In the genomic region with DNA sequence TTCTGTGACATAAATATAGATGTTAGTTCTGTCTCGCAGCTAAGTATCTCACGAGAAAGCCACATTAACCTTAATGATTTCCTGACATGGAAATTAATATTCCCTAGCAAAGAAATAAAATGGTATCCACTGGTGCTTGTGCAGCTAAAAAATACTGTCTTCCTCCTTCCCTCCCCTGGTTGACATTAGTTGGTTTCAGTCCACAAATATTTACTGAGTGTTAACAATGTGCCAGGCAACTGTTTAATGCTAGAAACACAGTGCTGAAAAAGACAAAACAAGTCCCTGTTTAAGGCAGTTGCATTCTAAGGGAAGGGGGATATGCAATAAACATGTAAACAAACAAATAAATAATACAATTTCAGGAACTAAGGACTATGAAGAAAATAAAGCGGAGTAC, we compare ENCODE assay signal across 9 cellular contexts. TPM values are rescaled to one million over a fixed set of nuclear protein-coding genes. Genes with fewer than 3 reads are reported as not detected.
DNase-seq lines count a peak whose midpoint lies in the region; ATAC-seq and TF ChIP-seq lines count a peak whose summit lies in the region.
"Had no signal": no experiment of that assay in that cellular context is flagged by ENCODE, and none has a peak within 500 bp of the region (broad histone marks: within the 10 kb centered on the region; RNA-seq: fewer than 3 reads in every experiment).

No MANE protein-coding gene starts in this region.

- no peak for TF ChIP-seq EP300 in sigmoid colon (IDR thresholded peaks at IDR 0.05)

- no peaks in the 10 kb centered on the region for H3K36me3 ChIP-seq in GM23338 (ENCODE audit: insufficient read depth)
- peaks cover 12% of the 10 kb centered on the region; the same call in 1 of the 2 replicates for H3K36me3 ChIP-seq in OCI-LY7 (ENCODE audit: insufficient read depth, low read length)
- no peaks in the 10 kb centered on the region for H3K36me3 ChIP-seq in sigmoid colon
- no peaks in the 10 kb centered on the region for H3K36me3 ChIP-seq in tibial artery

- peaks cover 35% of the 10 kb centered on the region for H3K4me1 Mint-ChIP-seq in GM23338

- H3F3A ChIP-seq in GM23338 (replicated peaks; ENCODE audit: low read depth), result peaks cover 8% of the 10 kb centered on the region; the same call in 1 of the 2 replicates

- H3K4me1 ChIP-seq in GM23338 (ENCODE audit: insufficient read depth) (peaks cover 35% of the 10 kb centered on the region), OCI-LY7 (ENCODE audit: insufficient read depth, low read length, poor library complexity, severe bottlenecking) (peaks cover 90% of the 10 kb centered on the region), sigmoid colon (peaks cover 0 to 15% (median 12%) of the 10 kb centered on the region in 4 donors), tibial artery (peaks cover 0 to 12% (median 0%) of the 10 kb centered on the region in 4 donors)

- H3K4me2 ChIP-seq in GM23338, result peak overlapping the region; percentile 16; the same call in 1 of the 2 replicates
- H3K4me2 ChIP-seq in OCI-LY7 (ENCODE audit: low read length), result peak overlapping the region; percentile 66

- ATAC-seq in GM23338 (no peak), GM19351 (IDR thresholded peaks at IDR 0.05; ENCODE audit: unreplicated experiment) (no peak)

- intact Hi-C loops in OCI-LY7 (cut with micrococcal nuclease; ENCODE audit: unreplicated experiment) (loop anchor here (2.0 kb wide), 1 partner anchor 23 kb away; no protein-coding TSS in a partner anchor), sigmoid colon (cut with DNase I) (no loop called here), tibial artery (cut with DNase I; ENCODE audit: low total_unique reads) (no loop called here)

- H3K9me3 Mint-ChIP-seq in GM23338, result no peaks in the 10 kb centered on the region

- H3K27me3 ChIP-seq in GM23338 (ENCODE audit: insufficient read depth), result no peaks in the 10 kb centered on the region
- no peaks in the 10 kb centered on the region for H3K27me3 ChIP-seq in sigmoid colon
- H3K27me3 ChIP-seq in tibial artery, result no peaks in the 10 kb centered on the region

- no peak for TF ChIP-seq POLR2A in sigmoid colon (IDR thresholded peaks at IDR 0.05)

- H2AFZ ChIP-seq in GM23338 (peak overlapping the region; percentile 57; the same call in 1 of the 2 replicates), OCI-LY7 (ENCODE audit: low read length) (peak overlapping the region; percentile 72)

- H3K79me2 ChIP-seq in GM23338 (replicated peaks; ENCODE audit: insufficient read depth), result no peaks in the 10 kb centered on the region
- no peaks in the 10 kb centered on the region for H3K79me2 ChIP-seq in OCI-LY7 (ENCODE audit: insufficient read depth, low read depth, low read length)

- H4K20me1 ChIP-seq in GM23338 (replicated peaks; ENCODE audit: insufficient read depth) (no peaks in the 10 kb centered on the region), OCI-LY7 (ENCODE audit: insufficient read depth, low read length) (no peaks in the 10 kb centered on the region)

- BruUV-seq in OCI-LY7 (replicated peaks; lab: Mats Ljungman, UMichigan), result TSS peak; percentile 84

- no peak for TF ChIP-seq CTCF in GM23338 (conservative IDR thresholded peaks at IDR 0.05; ENCODE audit: low read depth in 2 of 2)
- no peak for TF ChIP-seq CTCF in OCI-LY7 (conservative IDR thresholded peaks at IDR 0.05; ENCODE audit: low read length)
- TF ChIP-seq CTCF in sigmoid colon (IDR thresholded peaks at IDR 0.05), result no peak
- TF ChIP-seq CTCF in tibial artery (IDR thresholded peaks at IDR 0.05), result no peak

- no peak overlapping the region for H3K4me3 Mint-ChIP-seq in GM23338

- CTCF ChIA-PET in OCI-LY7 (lab: Charles Lee; ENCODE audit: unreplicated experiment), result interaction anchor here (0.8 to 0.9 kb wide), 2 partner anchors 19 to 35 kb away, joined by 3 read pairs; no protein-coding TSS in a partner anchor

- DNase-seq in GM23338 (ENCODE audit: low spot score), result no peak
- no peak for DNase-seq in OCI-LY7 (ENCODE audit: low spot score)
- DNase-seq in epithelial cell of prostate (ENCODE audit: low read depth, low spot score), result no peak
- no peak for DNase-seq in sigmoid colon
- DNase-seq in tibial artery, result no peak
- DNase-seq in glomerular visceral epithelial cell (ENCODE audit: extremely low spot score), result no peak
- DNase-seq: activated CD4-positive, alpha-beta T cell treated with anti-CD3 and anti-CD28 coated beads for 48 hours; activated naive CD4-positive, alpha-beta T cell had no signal

- 52 to 74% methylated on average over 3 of the region's 3 CpGs for WGBS in sigmoid colon, 2 donors

- H3K27me3 Mint-ChIP-seq in GM23338 (ENCODE audit: insufficient read depth, low read depth, poor library complexity), result peaks cover 6% of the 10 kb centered on the region

- no peak overlapping the region for H3K4me3 ChIP-seq in GM23338
- H3K4me3 ChIP-seq in OCI-LY7 (ENCODE audit: low read depth, low read length, poor library complexity, severe bottlenecking), result peak overlapping the region; percentile 36
- no peak overlapping the region for H3K4me3 ChIP-seq in sigmoid colon
- H3K4me3 ChIP-seq in tibial artery, result no peak overlapping the region

- no peaks in the 10 kb centered on the region for H3K36me3 Mint-ChIP-seq in GM23338 (ENCODE audit: low read depth)

- no peak overlapping the region for H3K27ac Mint-ChIP-seq in GM23338

- H3K9me3 ChIP-seq in OCI-LY7 (ENCODE audit: low read length) (no peaks in the 10 kb centered on the region), sigmoid colon (no peaks in the 10 kb centered on the region), tibial artery (no peaks in the 10 kb centered on the region)

- H3K9me2 ChIP-seq in GM23338 (ENCODE audit: insufficient read depth) (no peaks in the 10 kb centered on the region), OCI-LY7 (ENCODE audit: insufficient read depth, low read length) (no peaks in the 10 kb centered on the region)

- POLR2A ChIA-PET in OCI-LY7 (lab: Charles Lee), result interaction anchor here (0.5 to 5.2 kb wide), 19 partner anchors 9 to 970 kb away, joined by 3 to 57 read pairs (median 4); no protein-coding TSS in a partner anchor

- H3K27ac ChIP-seq in GM23338 (ENCODE audit: low read depth), result peak overlapping the region; percentile 42
- H3K27ac ChIP-seq in OCI-LY7 (ENCODE audit: low read depth, low read length, poor library complexity, severe bottlenecking), result peak overlapping the region; percentile 96
- peak overlapping the region; percentile 82 for H3K27ac ChIP-seq in epithelial cell of prostate
- peak overlapping the region; percentile 1 to 57 (median 54) for H3K27ac ChIP-seq in sigmoid colon
- H3K27ac ChIP-seq in tibial artery, result no peak overlapping the region

RNA-seq across cellular contexts. Expression of gene VPS54, which starts 44.2 kb away (rescaled TPM):
- 17.0 and 20.7 TPM in 2 replicates for total RNA-seq in GM23338 (2014; rRNA removed; shearing (Covaris generic))
- polyA plus RNA-seq in GM23338 (2016; fragmentation: Nextera tagmentation; extraction: Ambion mirVana) (6.1 and 6.6 TPM in 2 replicates), sigmoid colon (10 to 100 TPM in 2 of 3 donors, 1 to 10 TPM in 1; 9.7 to 11.2 (median 10.2) TPM)
- total RNA-seq in OCI-LY7 (2014; rRNA removed; shearing (Covaris generic)), result 12.9 and 14.7 TPM in 2 replicates
- total RNA-seq in OCI-LY7 (2022) (17.8 and 19.0 TPM in 2 replicates), sigmoid colon (10 to 100 TPM; 24.9 to 27.5 (median 27.2) TPM)

Comparison
In these comparisons a context has a peak if more than half of its experiments do, and no peak if none do; other contexts are left out.
1. H3K27ac ChIP-seq: peak in GM23338 (single experiment), OCI-LY7 (single experiment), epithelial cell of prostate (single experiment) and sigmoid colon (4 of 4); none in tibial artery (0 of 2).